ENCODE assay signal across 36 cellular contexts in the genomic region with DNA sequence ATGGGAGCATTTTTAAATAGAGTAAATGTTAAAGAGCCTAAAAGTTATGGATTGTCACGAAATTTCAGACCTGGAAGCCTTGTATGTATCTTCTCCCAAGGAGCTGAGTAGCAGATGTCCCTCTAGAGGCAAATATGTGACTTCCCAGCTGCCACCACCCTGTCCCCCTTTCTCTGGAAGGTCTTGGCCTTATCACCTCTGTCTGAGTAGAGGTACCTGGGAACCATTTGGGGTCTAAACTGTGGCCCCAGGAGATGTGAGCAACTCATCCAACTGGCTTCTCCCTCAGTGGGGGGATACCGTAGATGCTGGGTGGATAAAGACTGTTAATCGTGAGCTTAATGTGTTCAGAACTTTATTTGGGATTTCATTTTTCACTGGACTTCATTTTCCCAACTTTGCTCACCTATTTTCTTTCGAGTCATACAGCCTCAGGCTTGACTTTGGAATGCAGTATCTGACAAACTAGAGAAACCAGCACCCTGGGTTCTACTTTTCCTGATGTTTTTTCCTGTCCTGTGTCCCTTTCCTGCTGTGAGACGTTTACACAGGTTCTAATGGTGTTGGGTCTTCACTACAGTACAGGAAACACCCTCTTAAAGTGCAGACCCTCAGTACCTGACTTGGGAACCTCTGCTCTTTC. TPM values are rescaled to one million over a fixed set of nuclear protein-coding genes. Genes with fewer than 3 reads are reported as not detected.
DNase-seq lines count a peak whose midpoint lies in the region; ATAC-seq and TF ChIP-seq lines count a peak whose summit lies in the region.
"Had no signal": no experiment of that assay in that cellular context is flagged by ENCODE, and none has a peak within 500 bp of the region (broad histone marks: within the 10 kb centered on the region; RNA-seq: fewer than 3 reads in every experiment).

No MANE protein-coding gene starts in this region.

- no peak overlapping the region for H3K23ac ChIP-seq in mesendoderm (ENCODE audit: low read length)

- H4K20me1 ChIP-seq in mammary epithelial cell (ENCODE audit: insufficient read depth, low read length) = no peaks in the 10 kb centered on the region

- H3K9me3 ChIP-seq in mammary epithelial cell (replicated peaks; ENCODE audit: insufficient read depth, low read length) (no peaks in the 10 kb centered on the region), breast epithelium (no peaks in the 10 kb centered on the region), prostate gland (no peaks in the 10 kb centered on the region)
- H3K9me3 ChIP-seq: colonic mucosa, left ventricle myocardium inferior, MG63, SJCRH30, transverse colon had no signal

- peaks cover 6% of the 10 kb centered on the region for H3K79me1 ChIP-seq in mesendoderm (ENCODE audit: low read length)

- no peak overlapping the region for H3K27ac ChIP-seq in mammary epithelial cell (ENCODE audit: insufficient read depth, low read depth, low read length)
- no peak overlapping the region for H3K27ac ChIP-seq in breast epithelium
- H3K27ac ChIP-seq in brain microvascular endothelial cell = no peak overlapping the region
- H3K27ac ChIP-seq in mesendoderm (ENCODE audit: low read depth, low read length) = peak overlapping the region; percentile 8
- H3K27ac ChIP-seq in prostate gland = no peak overlapping the region
- H3K27ac ChIP-seq: cardiac muscle cell, colonic mucosa, KMS-11, left ventricle myocardium inferior, SJCRH30, transverse colon, VCaP had no signal

- H3K79me2 ChIP-seq in mammary epithelial cell (ENCODE audit: insufficient read depth, low read length) = no peaks in the 10 kb centered on the region
- peaks cover 11% of the 10 kb centered on the region for H3K79me2 ChIP-seq in mesendoderm (ENCODE audit: control insufficient read depth, insufficient read depth, low read length)

- H3K9ac ChIP-seq in mammary epithelial cell (ENCODE audit: insufficient read depth, low read length) (no peak overlapping the region), mesendoderm (ENCODE audit: low read length) (no peak overlapping the region)
- H3K9ac ChIP-seq: KMS-11 had no signal

- no peak overlapping the region for H2BK15ac ChIP-seq in mesendoderm (replicated peaks; ENCODE audit: low read depth)

- no peak overlapping the region for H2BK5ac ChIP-seq in mesendoderm (ENCODE audit: low read length)

- H3K18ac ChIP-seq in mesendoderm (ENCODE audit: low read length) = no peak overlapping the region

- peak; percentile 18 for DNase-seq in mammary epithelial cell
- DNase-seq in breast epithelium (ENCODE audit: low spot score in 2 of 2) = no peak
- DNase-seq in brain microvascular endothelial cell = no peak
- peak; percentile 80 for DNase-seq in mesendoderm
- no peak for DNase-seq in activated CD8-positive, alpha-beta memory T cell treated with anti-CD3 and anti-CD28 coated beads, Interleukin-2, amount 50 U/mL, for 4 hours
- DNase-seq in prostate gland (ENCODE audit: low spot score) = no peak
- DNase-seq in activated naive CD4-positive, alpha-beta T cell (lab: John Stamatoyannopoulos, UW) = no peak
- DNase-seq: 8988T; activated CD4-positive, alpha-beta T cell treated with anti-CD3 and anti-CD28 coated beads, Interleukin-2, amount 10 ng/mL, durations not matched to agents 24 days and 14 days; activated CD8-positive, alpha-beta memory T cell treated with anti-CD3 and anti-CD28 coated beads for 24 hours; anterior cingulate cortex; Calu3; colonic mucosa; DMS79 treated with DMSO at 0.1 percent for 48 hours; effector CD4-positive, alpha-beta T cell; erythroblast; GF-D8; glutamatergic neuron; left ventricle myocardium inferior; MG63; NCI-H2029 treated with DMSO at 0.1 percent for 48 hours; NCI-H226; NCI-H748 treated with DMSO at 0.1 percent for 48 hours; nucleus accumbens; SJCRH30; SW 1271; T-helper 9 cell; transverse colon had no signal

- no peaks in the 10 kb centered on the region for H3K36me3 ChIP-seq in mammary epithelial cell (ENCODE audit: insufficient read depth, low read length)
- no peaks in the 10 kb centered on the region for H3K36me3 ChIP-seq in breast epithelium
- no peaks in the 10 kb centered on the region for H3K36me3 ChIP-seq in brain microvascular endothelial cell (replicated peaks)
- H3K36me3 ChIP-seq in mesendoderm (ENCODE audit: control insufficient read depth, insufficient read depth, low read length) = peaks cover 3% of the 10 kb centered on the region
- H3K36me3 ChIP-seq in prostate gland = no peaks in the 10 kb centered on the region
- H3K36me3 ChIP-seq: cardiac muscle cell, colonic mucosa, left ventricle myocardium inferior, MG63, SJCRH30, transverse colon had no signal

- TF ChIP-seq CTCF in mammary epithelial cell (conservative IDR thresholded peaks at IDR 0.05 in 1 of 2, IDR thresholded peaks at IDR 0.05 in 1 of 2; ENCODE audit: extremely low read depth in 1 of 2, insufficient read depth in 1 of 2, low read depth in 1 of 2, low read length in 2 of 2) (peak in 1 of 2 donors; percentile 29), breast epithelium (IDR thresholded peaks at IDR 0.05) (no peak), brain microvascular endothelial cell (IDR thresholded peaks at IDR 0.05; ENCODE audit: low read depth, low read length, missing control alignments) (peak; percentile 17), prostate gland (IDR thresholded peaks at IDR 0.05) (no peak)

- no peak for TF ChIP-seq POLR2A in breast epithelium (IDR thresholded peaks at IDR 0.05)
- TF ChIP-seq POLR2A in prostate gland (IDR thresholded peaks at IDR 0.05) = no peak

- dilution Hi-C loops in mammary epithelial cell (cut with HindIII; ENCODE audit: low sequenced_read_pairs) = no loop called here

- no peak overlapping the region for H2BK120ac ChIP-seq in mesendoderm (ENCODE audit: low read depth, low read length)

- H2AFZ ChIP-seq in mammary epithelial cell (ENCODE audit: low read depth, low read length) = no peak overlapping the region

- no peak overlapping the region for H3K4me2 ChIP-seq in mammary epithelial cell (ENCODE audit: insufficient read depth, low read depth, low read length)
- H3K4me2 ChIP-seq in mesendoderm (ENCODE audit: low read length) = no peak overlapping the region
- H3K4me2 ChIP-seq: KMS-11 had no signal

- CTCF ChIA-PET in mammary epithelial cell (lab: Charles Lee; ENCODE audit: low non-redundant PET) = no interaction called here

- H3K4ac ChIP-seq in mesendoderm (ENCODE audit: low read depth, low read length) = no peak overlapping the region

- H3K56ac ChIP-seq in mesendoderm (ENCODE audit: low read length) = no peak overlapping the region

- BruUV-seq in mammary epithelial cell (replicated peaks; lab: Mats Ljungman, UMichigan) = no TSS peak

- intact Hi-C loops in mammary epithelial cell (cut with micrococcal nuclease) = no loop called here
- intact Hi-C loops in breast epithelium (cut with DNase I; ENCODE audit: low total_unique reads) = no loop called here
- intact Hi-C loops in prostate gland (cut with DNase I) = no loop called here

- H4K5ac ChIP-seq in mesendoderm (ENCODE audit: low read length) = no peak overlapping the region

- no peaks in the 10 kb centered on the region for H3K4me1 ChIP-seq in mammary epithelial cell (ENCODE audit: insufficient read depth, low read length)
- H3K4me1 ChIP-seq in breast epithelium = no peaks in the 10 kb centered on the region
- H3K4me1 ChIP-seq in mesendoderm (ENCODE audit: control insufficient read depth, low read depth, low read length) = peaks cover 7% of the 10 kb centered on the region
- no peaks in the 10 kb centered on the region for H3K4me1 ChIP-seq in prostate gland (replicated peaks)
- H3K4me1 ChIP-seq: colonic mucosa, left ventricle myocardium inferior, SJCRH30, transverse colon had no signal

- no peak overlapping the region for H4K8ac ChIP-seq in mesendoderm (ENCODE audit: low read depth, low read length)

- ATAC-seq in GM19351 (IDR thresholded peaks at IDR 0.05; ENCODE audit: unreplicated experiment) = no peak
- ATAC-seq: stimulated activated memory B cell treated with anti-CD40 and anti-IgM and Interleukin-4, amounts not matched to agents 10 μg/mL and 1 μg/mL and 100 μg/mL, for 72 hours had no signal

- H2AK5ac ChIP-seq in mesendoderm (ENCODE audit: low read length) = no peak overlapping the region

- in situ Hi-C loops in mammary epithelial cell (cut with MboI; ENCODE audit: low sequenced_read_pairs in 2 of 2) (no loop called here), brain microvascular endothelial cell (cut with HindIII; ENCODE audit: low pct_ligation_motif_present, low sequenced_read_pairs) (no loop called here)

- WGBS in mammary epithelial cell (ENCODE audit: low coverage, missing lambda C conversion rate) = 67% methylated on average over 5 of the region's 5 CpGs
- no CpG with 5 or more reads among the region's 5 CpGs for WGBS in mesendoderm (ENCODE audit: extremely low coverage, insufficient coverage, low lambda C conversion rate)
- WGBS in prostate gland = 79% methylated on average over 5 of the region's 5 CpGs

- H3K27me3 ChIP-seq in mammary epithelial cell (ENCODE audit: insufficient read depth, low read length) (peaks cover 3% of the 10 kb centered on the region), breast epithelium (peaks cover 0 to 8% of the 10 kb centered on the region in 2 donors), brain microvascular endothelial cell (replicated peaks) (peaks cover 3% of the 10 kb centered on the region), mesendoderm (ENCODE audit: insufficient read depth, low read length, poor library complexity) (no peaks in the 10 kb centered on the region), prostate gland (replicated peaks; ENCODE audit: insufficient read depth) (no peaks in the 10 kb centered on the region)
- H3K27me3 ChIP-seq: cardiac muscle cell, colonic mucosa, MG63, SJCRH30 had no signal

- no peak overlapping the region for H3K4me3 ChIP-seq in mammary epithelial cell (replicated peaks in 1 of 3; ENCODE audit: insufficient read depth in 1 of 3, low read depth in 2 of 3, low read length in 3 of 3)
- H3K4me3 ChIP-seq in breast epithelium = no peak overlapping the region
- H3K4me3 ChIP-seq in brain microvascular endothelial cell (ENCODE audit: low read depth, low read length) = no peak overlapping the region
- no peak overlapping the region for H3K4me3 ChIP-seq in mesendoderm (ENCODE audit: low read length)
- no peak overlapping the region for H3K4me3 ChIP-seq in prostate gland
- H3K4me3 ChIP-seq: cardiac muscle cell, colonic mucosa, left ventricle myocardium inferior, MG63, SJCRH30, transverse colon had no signal

RNA-seq across cellular contexts. Expression of gene CCR4, which starts 53.3 kb away (rescaled TPM):
- total RNA-seq in mammary epithelial cell (not detected), breast epithelium (under 1 TPM; 0.32 to 0.66 (median 0.44) TPM), prostate gland (1 to 10 TPM in 1 of 2 donors, under 1 TPM in 1; 0.14 to 1.2 TPM)
- not detected for polyA plus RNA-seq in mammary epithelial cell
- polyA minus RNA-seq in mammary epithelial cell = not detected
- polyA plus RNA-seq in mesendoderm (2013, experiment 1 of 2) = 0.01 TPM
- polyA plus RNA-seq in mesendoderm (2013, experiment 2 of 2) = 0.04 TPM
- total RNA-seq: Calu3, cardiac muscle cell, H4, HT1080, left ventricle myocardium inferior, SJCRH30, skeletal muscle tissue had no signal
- polyA plus RNA-seq: cardiac muscle cell had no signal

Comparison
In these comparisons a context has a peak if more than half of its experiments do, and no peak if none do; other contexts are left out.
1. DNase-seq: peak in mammary epithelial cell (single experiment) and mesendoderm (single experiment); none in breast epithelium (0 of 2), brain microvascular endothelial cell (single experiment), activated CD8-positive, alpha-beta memory T cell treated with anti-CD3 and anti-CD28 coated beads, Interleukin-2, amount 50 U/mL, for 4 hours (single experiment), prostate gland (single experiment) and activated naive CD4-positive, alpha-beta T cell (0 of 4).